Comparison of ENCODE assay signal across 11 cellular contexts in genomic region chr4:19128176-19128575, GRCh38.
"Had no signal": no experiment of that assay in that cellular context is flagged by ENCODE, and none has a peak within 500 bp of the region (broad histone marks: within the 10 kb centered on the region; RNA-seq: fewer than 3 reads in every experiment).

No MANE protein-coding gene starts in this region.

- H3K9ac ChIP-seq: GM23248 had no signal

- H3K27ac Mint-ChIP-seq: GM23338, H9, HFFc6 had no signal

- FAIRE-seq: H1, H54 had no signal

- H3K4me3 ChIP-seq: GM23248, GM23338, HAP-1 had no signal

- ATAC-seq: GM23338, HCT116 had no signal

- H3K4me2 ChIP-seq: GM23338 had no signal

- H3K4me1 ChIP-seq: HAP-1 had no signal

- H2AFZ ChIP-seq: GM23248, GM23338 had no signal

- H3K36me3 ChIP-seq: HAP-1 had no signal

- H3K27ac ChIP-seq: GM23248 had no signal

- DNase-seq: GM23248, GOT3, H7, H9, HCEC 1CT, HFFc6 had no signal

- H3K9me3 Mint-ChIP-seq: GM23338, H9, HFFc6 had no signal

- H3K4me3 Mint-ChIP-seq: GM23338, H9, HFFc6 had no signal

- H3K9me3 ChIP-seq: HAP-1 had no signal
